Comparison of ENCODE assay signal across 11 cellular contexts in the genomic region with DNA sequence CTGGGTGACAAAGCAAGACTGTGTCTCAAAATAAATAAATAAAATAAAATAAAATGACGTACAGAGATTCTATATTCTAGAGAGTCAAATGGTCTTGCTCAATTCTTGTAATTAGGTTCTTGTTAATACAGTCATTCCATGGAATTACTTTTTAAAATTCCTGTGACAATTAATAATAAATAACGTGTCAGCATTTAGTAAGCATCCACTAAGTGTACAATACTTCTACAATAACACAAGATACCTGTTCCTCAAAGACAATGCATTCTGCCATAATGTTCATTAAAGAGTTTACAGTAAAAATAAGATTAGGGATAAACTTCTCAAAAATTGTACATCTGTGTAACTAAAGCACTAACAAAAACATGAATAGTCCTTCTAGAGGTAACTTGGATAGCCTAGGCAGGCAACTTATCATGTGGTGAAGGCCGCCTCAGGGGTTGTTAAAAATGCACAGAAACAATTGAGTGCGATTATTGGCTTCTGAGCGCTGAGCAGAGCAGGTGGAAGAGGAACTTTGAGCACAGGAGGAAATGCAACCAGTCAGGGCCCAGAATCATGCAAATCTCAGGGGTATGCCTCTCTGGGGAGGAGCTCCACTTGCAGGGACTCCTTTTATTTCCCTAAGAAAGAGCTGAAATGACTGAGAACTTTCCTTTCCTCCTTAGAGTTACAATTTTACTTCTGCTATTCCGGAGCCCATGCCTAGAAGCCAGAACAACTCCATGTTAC. TPM values are rescaled to one million over a fixed set of nuclear protein-coding genes. Genes with fewer than 3 reads are reported as not detected.
DNase-seq lines count a peak whose midpoint lies in the region; ATAC-seq and TF ChIP-seq lines count a peak whose summit lies in the region.
"Had no signal": no experiment of that assay in that cellular context is flagged by ENCODE, and none has a peak within 500 bp of the region (broad histone marks: within the 10 kb centered on the region; RNA-seq: fewer than 3 reads in every experiment).

No MANE protein-coding gene starts in this region.

- peak overlapping the region; percentile 15 for H3K27ac Mint-ChIP-seq in stimulated activated memory B cell treated with anti-CD40 and anti-IgM and Interleukin-4, amounts not matched to agents 10 μg/mL and 1 μg/mL and 100 μg/mL, for 72 hours
- no peak overlapping the region for H3K27ac Mint-ChIP-seq in natural killer cell treated with Interleukin-12 subunit alpha and Interleukin-12 subunit beta and Interleukin-15 and Interleukin-18, amount 100 ng/mL, for 72 hours
- H3K27ac Mint-ChIP-seq in osteocyte (ENCODE audit: unreplicated experiment) = no peak overlapping the region

- ATAC-seq in HG02798 (IDR thresholded peaks at IDR 0.05; ENCODE audit: poor library complexity, unreplicated experiment) = peak; percentile 98
- peak; percentile 100 for ATAC-seq in stimulated activated memory B cell treated with anti-CD40 and anti-IgM and Interleukin-4, amounts not matched to agents 10 μg/mL and 1 μg/mL and 100 μg/mL, for 72 hours
- ATAC-seq in natural killer cell treated with Interleukin-12 subunit alpha and Interleukin-12 subunit beta and Interleukin-15 and Interleukin-18, amount 100 ng/mL, for 72 hours = no peak

- H3K4me3 Mint-ChIP-seq in stimulated activated memory B cell treated with anti-CD40 and anti-IgM and Interleukin-4, amounts not matched to agents 10 μg/mL and 1 μg/mL and 100 μg/mL, for 72 hours = peak overlapping the region; percentile 44
- H3K4me3 Mint-ChIP-seq in natural killer cell treated with Interleukin-12 subunit alpha and Interleukin-12 subunit beta and Interleukin-15 and Interleukin-18, amount 100 ng/mL, for 72 hours = no peak overlapping the region
- no peak overlapping the region for H3K4me3 Mint-ChIP-seq in osteocyte (ENCODE audit: unreplicated experiment)

- peaks cover 44% of the 10 kb centered on the region for H3K4me1 Mint-ChIP-seq in stimulated activated memory B cell treated with anti-CD40 and anti-IgM and Interleukin-4, amounts not matched to agents 10 μg/mL and 1 μg/mL and 100 μg/mL, for 72 hours
- H3K4me1 Mint-ChIP-seq in natural killer cell treated with Interleukin-12 subunit alpha and Interleukin-12 subunit beta and Interleukin-15 and Interleukin-18, amount 100 ng/mL, for 72 hours (ENCODE audit: low read depth in 2 of 2) = no peaks in the 10 kb centered on the region
- H3K4me1 Mint-ChIP-seq in osteocyte (ENCODE audit: unreplicated experiment) = no peaks in the 10 kb centered on the region

- H3K9me3 Mint-ChIP-seq in stimulated activated memory B cell treated with anti-CD40 and anti-IgM and Interleukin-4, amounts not matched to agents 10 μg/mL and 1 μg/mL and 100 μg/mL, for 72 hours = peaks cover 2% of the 10 kb centered on the region
- no peaks in the 10 kb centered on the region for H3K9me3 Mint-ChIP-seq in natural killer cell treated with Interleukin-12 subunit alpha and Interleukin-12 subunit beta and Interleukin-15 and Interleukin-18, amount 100 ng/mL, for 72 hours
- peaks cover 5% of the 10 kb centered on the region for H3K9me3 Mint-ChIP-seq in osteocyte (ENCODE audit: unreplicated experiment)

- no peak overlapping the region for H3K4me3 ChIP-seq in NB4 (ENCODE audit: low read depth, low read length)

- no peak for TF ChIP-seq CTCF in NB4 (IDR thresholded peaks at IDR 0.05; ENCODE audit: low read depth, low read length)
- TF ChIP-seq CTCF in osteocyte (IDR thresholded peaks at IDR 0.05) = no peak
- no peak for TF ChIP-seq CTCF in RWPE1 (conservative IDR thresholded peaks at IDR 0.05; ENCODE audit: low read depth)

- TF ChIP-seq POLR2A in NB4 (IDR thresholded peaks at IDR 0.05; ENCODE audit: extremely low read depth, insufficient read length) = no peak

- peaks cover 34% of the 10 kb centered on the region for H3K36me3 Mint-ChIP-seq in stimulated activated memory B cell treated with anti-CD40 and anti-IgM and Interleukin-4, amounts not matched to agents 10 μg/mL and 1 μg/mL and 100 μg/mL, for 72 hours
- peaks cover 13% of the 10 kb centered on the region for H3K36me3 Mint-ChIP-seq in natural killer cell treated with Interleukin-12 subunit alpha and Interleukin-12 subunit beta and Interleukin-15 and Interleukin-18, amount 100 ng/mL, for 72 hours
- H3K36me3 Mint-ChIP-seq in osteocyte (ENCODE audit: unreplicated experiment) = peaks cover 42% of the 10 kb centered on the region

- H3K27me3 Mint-ChIP-seq in stimulated activated memory B cell treated with anti-CD40 and anti-IgM and Interleukin-4, amounts not matched to agents 10 μg/mL and 1 μg/mL and 100 μg/mL, for 72 hours = no peaks in the 10 kb centered on the region
- no peaks in the 10 kb centered on the region for H3K27me3 Mint-ChIP-seq in natural killer cell treated with Interleukin-12 subunit alpha and Interleukin-12 subunit beta and Interleukin-15 and Interleukin-18, amount 100 ng/mL, for 72 hours
- no peaks in the 10 kb centered on the region for H3K27me3 Mint-ChIP-seq in osteocyte (ENCODE audit: unreplicated experiment)

- POLR2A ChIA-PET in RWPE1 (lab: Yijun Ruan, JAX; ENCODE audit: low non-redundant PET) = no interaction called here

- H3K27ac ChIP-seq in RWPE1 = no peak overlapping the region

- CTCF ChIA-PET in RWPE1 (lab: Yijun Ruan, JAX) = no interaction called here

- peak; percentile 29 for DNase-seq in NCI-H146 (lab: John Stamatoyannopoulos, UW)
- no peak for DNase-seq in NCI-H146 treated with DMSO at 0.1 percent for 48 hours (lab: John Stamatoyannopoulos, UW; ENCODE audit: unreplicated experiment)
- DNase-seq in NB4 (ENCODE audit: low read depth) = peak; percentile 67
- no peak for DNase-seq in natural killer cell treated with Interleukin-12 subunit alpha and Interleukin-12 subunit beta and Interleukin-15 and Interleukin-18, amount 100 ng/mL, for 72 hours (ENCODE audit: low spot score)
- DNase-seq in osteocyte (ENCODE audit: extremely low spot score, unreplicated experiment) = no peak
- DNase-seq in RWPE1 (ENCODE audit: low spot score) = no peak
- DNase-seq: 8988T; activated naive CD4-positive, alpha-beta T cell treated with anti-CD3 and anti-CD28 coated beads, Interleukin-2, amount 50 U/mL, for 16 hours; Right ventricle myocardium superior had no signal

RNA-seq across cellular contexts. Expression of a gene that starts 37.1 kb away (rescaled TPM):
- 10 to 100 TPM; 15.3 to 25.0 TPM for total RNA-seq in natural killer cell treated with Interleukin-12 subunit alpha and Interleukin-12 subunit beta and Interleukin-15 and Interleukin-18, amount 100 ng/mL, for 72 hours
- total RNA-seq in osteocyte = 12.2 and 12.9 TPM in 2 replicates

RNA-seq across cellular contexts. Expression of a gene that starts 37.2 kb away (rescaled TPM):
- 1 to 10 TPM; 5.5 to 7.0 TPM for total RNA-seq in natural killer cell treated with Interleukin-12 subunit alpha and Interleukin-12 subunit beta and Interleukin-15 and Interleukin-18, amount 100 ng/mL, for 72 hours
- total RNA-seq in osteocyte = 5.0 and 5.5 TPM in 2 replicates

Comparison
In these comparisons a context has a peak if more than half of its experiments do, and no peak if none do; other contexts are left out.
1. DNase-seq: peak in NCI-H146 (single experiment) and NB4 (single experiment); none in NCI-H146 treated with DMSO at 0.1 percent for 48 hours (single experiment), natural killer cell treated with Interleukin-12 subunit alpha and Interleukin-12 subunit beta and Interleukin-15 and Interleukin-18, amount 100 ng/mL, for 72 hours (single experiment), osteocyte (single experiment) and RWPE1 (single experiment).
2. ATAC-seq: peak in HG02798 (single experiment) and stimulated activated memory B cell treated with anti-CD40 and anti-IgM and Interleukin-4, amounts not matched to agents 10 μg/mL and 1 μg/mL and 100 μg/mL, for 72 hours (single experiment); none in natural killer cell treated with Interleukin-12 subunit alpha and Interleukin-12 subunit beta and Interleukin-15 and Interleukin-18, amount 100 ng/mL, for 72 hours (0 of 2).